8 cellular contexts compared by ENCODE assay signal in the genomic region with DNA sequence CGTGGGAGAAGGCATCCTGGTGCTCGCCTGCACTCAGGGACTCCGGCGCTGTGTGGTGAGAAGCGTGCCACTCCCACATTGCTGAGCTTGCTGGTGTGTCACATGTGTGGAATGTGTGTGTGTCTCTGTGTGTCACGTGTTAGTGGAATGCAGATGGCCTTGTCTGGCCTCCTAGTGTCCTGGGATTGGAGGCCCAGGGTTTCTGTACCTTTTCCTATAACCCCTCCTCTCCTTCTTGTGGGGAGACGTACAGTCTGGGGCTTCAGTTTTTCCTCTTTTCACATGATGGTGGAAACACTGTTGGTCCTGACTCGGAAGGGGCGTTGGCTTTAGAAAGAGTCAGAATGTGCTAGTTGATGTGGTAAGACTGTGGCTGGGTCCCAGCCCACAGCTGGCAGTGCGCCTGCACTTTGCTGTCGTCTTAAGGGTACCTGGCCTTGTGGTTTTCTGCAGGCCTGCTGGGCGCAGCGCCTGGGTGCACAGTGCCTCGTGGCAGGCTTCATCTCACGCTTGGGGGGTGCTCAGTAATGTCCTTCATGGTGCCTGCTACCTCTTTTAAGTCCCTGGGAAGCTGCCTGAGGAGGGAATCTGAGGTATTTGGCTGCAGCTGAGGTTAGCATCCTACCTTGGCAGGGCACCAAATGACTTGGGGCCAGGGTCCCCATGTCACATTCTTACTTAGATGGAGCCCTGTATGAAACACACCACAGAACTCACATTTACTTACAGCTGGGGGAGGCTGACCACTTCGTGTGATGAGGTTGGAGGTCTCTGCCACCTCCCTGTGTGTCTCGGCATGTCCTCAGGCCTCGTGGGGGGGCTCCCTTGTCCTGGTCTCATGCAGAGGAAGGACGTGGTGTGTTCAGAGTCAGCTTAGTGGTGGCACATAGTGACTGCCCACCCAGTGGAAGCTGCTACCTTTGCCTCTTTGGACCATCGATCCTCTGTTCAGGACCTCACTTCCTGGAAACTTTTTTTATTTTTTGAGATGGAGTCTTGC.
DNase-seq lines count a peak whose midpoint lies in the region; ATAC-seq and TF ChIP-seq lines count a peak whose summit lies in the region.

No MANE protein-coding gene starts in this region.

- H3K36me3 Mint-ChIP-seq in CD4-positive, alpha-beta T cell (ENCODE audit: low read depth), result peaks cover 90% of the 10 kb centered on the region

- peaks cover 11 to 68% (median 27%) of the 10 kb centered on the region in 9 donors for H3K4me1 ChIP-seq in heart right ventricle
- H3K4me1 ChIP-seq in spleen, result peaks cover 41 to 80% (median 70%) of the 10 kb centered on the region in 6 donors

- peak; percentile 59 for ATAC-seq in CD4-positive, alpha-beta T cell (ENCODE audit: poor library complexity)
- ATAC-seq in heart right ventricle (peak; percentile 67 to 87 (median 73)), HG03095 (IDR thresholded peaks at IDR 0.05; ENCODE audit: unreplicated experiment) (no peak)

- CTCF ChIA-PET in CD4-positive, alpha-beta T cell (lab: Charles Lee), result interaction anchor here (0.7 to 7.2 kb wide), 7 partner anchors 9 to 113 kb away, joined by 3 to 107 read pairs (median 3); no protein-coding TSS in a partner anchor

- H3K27ac Mint-ChIP-seq in CD4-positive, alpha-beta T cell, result peak overlapping the region; percentile 93

- no peak for TF ChIP-seq CTCF in CD4-positive, alpha-beta T cell (IDR thresholded peaks at IDR 0.05)
- TF ChIP-seq CTCF in heart right ventricle (IDR thresholded peaks at IDR 0.05) (no peak), spleen (IDR thresholded peaks at IDR 0.05 in 8 of 11, conservative IDR thresholded peaks at IDR 0.05 in 3 of 11) (no peak)

- peak overlapping the region; percentile 57 for H3K27ac ChIP-seq in CD4-positive, alpha-beta T cell (ENCODE audit: low read depth, low read length)
- H3K27ac ChIP-seq in heart right ventricle (peak overlapping the region in 8 of 10 donors; percentile 5 to 58 (median 31)), spleen (peak overlapping the region; percentile 23 to 83 (median 64))

- H3K36me3 ChIP-seq in heart right ventricle (peaks cover 0 to 100% (median 63%) of the 10 kb centered on the region in 9 donors), spleen (peaks cover 3 to 100% (median 84%) of the 10 kb centered on the region in 6 donors)

- no peaks in the 10 kb centered on the region for H3K9me3 ChIP-seq in CD4-positive, alpha-beta T cell (ENCODE audit: control insufficient read depth, low read length)
- no peaks in the 10 kb centered on the region for H3K9me3 ChIP-seq in heart right ventricle
- H3K9me3 ChIP-seq in spleen, result no peaks in the 10 kb centered on the region

- DNase-seq in CD4-positive, alpha-beta T cell, result peak; percentile 74 to 91 (median 82)
- peak; percentile 40 for DNase-seq in NCI-H460 (ENCODE audit: extremely low read depth, low read depth)
- DNase-seq in activated gamma-delta T cell (lab: John Stamatoyannopoulos, UW), result peak; percentile 76
- peak; percentile 44 to 65 for DNase-seq in heart right ventricle
- DNase-seq in spleen, result peak; percentile 89
- no peak for DNase-seq in NCI-H446 (lab: John Stamatoyannopoulos, UW)
- no peak for DNase-seq in NCI-H2029 treated with DMSO at 0.1 percent for 48 hours (lab: John Stamatoyannopoulos, UW)

- no peaks in the 10 kb centered on the region for H3K27me3 ChIP-seq in CD4-positive, alpha-beta T cell (ENCODE audit: control insufficient read depth, insufficient read depth, low read length)
- H3K27me3 ChIP-seq in heart right ventricle, result no peaks in the 10 kb centered on the region
- no peaks in the 10 kb centered on the region for H3K27me3 ChIP-seq in spleen (replicated peaks in 1 of 7)

- TF ChIP-seq POLR2A in spleen (IDR thresholded peaks at IDR 0.05), result no peak

- peak overlapping the region; percentile 83 for H3K4me3 Mint-ChIP-seq in CD4-positive, alpha-beta T cell

- no peaks in the 10 kb centered on the region for H3K27me3 Mint-ChIP-seq in CD4-positive, alpha-beta T cell

- H3K4me1 Mint-ChIP-seq in CD4-positive, alpha-beta T cell (ENCODE audit: low read depth), result peaks cover 89% of the 10 kb centered on the region

- intact Hi-C loops in CD4-positive, alpha-beta T cell (cut with DNase I, micrococcal nuclease), result loop anchor here (1.0 to 5.0 kb wide), 5 partner anchors 12 to 152 kb away; no protein-coding TSS in a partner anchor
- intact Hi-C loops in heart right ventricle (cut with DNase I) (loop anchor here in 8 of 10 donors (5.0 to 10.0 kb wide), 6 partner anchors 62 to 155 kb away; partner anchors contain the start of gene MED15 (in 3 of the 8)), spleen (cut with DNase I; ENCODE audit: low total_unique reads) (loop anchor here (10.0 kb wide), 1 partner anchor 55 kb away; no protein-coding TSS in a partner anchor)

- POLR2A ChIA-PET in CD4-positive, alpha-beta T cell (lab: Charles Lee), result interaction anchor here (0.7 to 9.9 kb wide), 17 partner anchors 8 to 250 kb away, joined by 3 to 343 read pairs (median 4); partner anchors contain the start of genes DGCR6L, KLHL22 and MED15

- no peaks in the 10 kb centered on the region for H3K9me3 Mint-ChIP-seq in CD4-positive, alpha-beta T cell

- WGBS in heart right ventricle, 2 donors, result 42 to 52% methylated on average over 20 of the region's 20 CpGs
- WGBS in spleen, 5 donors, result 26 to 44% (median 39%) methylated on average over 13 to 20 of the region's 20 CpGs

- H3K4me3 ChIP-seq in heart right ventricle (no peak overlapping the region), spleen (peak overlapping the region in 1 of 8 donors; percentile 11)

Comparison
In these comparisons a context has a peak if more than half of its experiments do, and no peak if none do; other contexts are left out.
1. DNase-seq: peak in CD4-positive, alpha-beta T cell (10 of 10), NCI-H460 (single experiment), activated gamma-delta T cell (single experiment), heart right ventricle (2 of 2) and spleen (single experiment); none in NCI-H446 (0 of 2) and NCI-H2029 treated with DMSO at 0.1 percent for 48 hours (single experiment).
2. Peak in every context shown above with its lines, with median percentiles within 50 percentile points of each other: H3K27ac ChIP-seq.